20 cellular contexts compared by ENCODE assay signal in the genomic region with DNA sequence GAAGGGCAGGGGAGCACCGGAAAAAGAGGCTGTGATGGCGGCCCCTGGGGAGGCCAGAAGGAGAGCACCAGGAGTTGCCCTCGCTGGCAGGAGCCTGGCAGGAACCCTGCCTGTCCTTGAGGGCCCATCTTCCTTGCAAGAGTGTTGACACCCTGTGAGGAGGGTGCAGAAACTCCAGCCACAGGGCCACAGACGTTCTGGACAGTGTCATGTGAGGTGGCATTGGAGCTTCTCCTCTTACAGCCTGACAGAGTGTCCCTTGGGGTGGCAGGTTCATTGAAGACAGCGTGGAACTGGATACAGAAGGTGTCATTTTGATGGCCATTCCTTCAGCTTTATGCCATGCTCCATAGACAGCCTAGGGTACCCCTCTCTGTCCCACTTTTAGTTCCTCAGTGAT.
"Had no signal": no experiment of that assay in that cellular context is flagged by ENCODE, and none has a peak within 500 bp of the region (broad histone marks: within the 10 kb centered on the region; RNA-seq: fewer than 3 reads in every experiment).

No MANE protein-coding gene starts in this region.

- H3K27ac ChIP-seq: prostate gland, right lobe of liver, VCaP had no signal

- H3K36me3 ChIP-seq: ascending aorta, prostate gland, right lobe of liver had no signal

- H3K4me3 Mint-ChIP-seq: activated CD4-positive, alpha-beta T cell treated with anti-CD3 and anti-CD28 coated beads, Interleukin-2, amount 10 ng/mL, durations not matched to agents 24 days and 14 days; activated CD8-positive, alpha-beta T cell treated with anti-CD3 and anti-CD28 coated beads, Interleukin-2, amount 10 ng/mL, durations not matched to agents 7 days and 5 days; endodermal cell; mesothelial cell of epicardium; naive thymus-derived CD8-positive, alpha-beta T cell; stimulated activated memory B cell treated with anti-CD40 and anti-IgM and Interleukin-4, amounts not matched to agents 10 μg/mL and 1 μg/mL and 100 μg/mL, for 72 hours; T-helper 2 cell treated with Interferon-gamma antibody and Interleukin-4, amounts not matched to agents 5 μg/mL and 100 μg/mL, for 36 hours; type B pancreatic cell had no signal

- H3K36me3 Mint-ChIP-seq: activated naive CD4-positive, alpha-beta T cell treated with anti-CD3 and anti-CD28 coated beads, Interleukin-2, amount 50 U/mL, for 72 hours; stimulated activated memory B cell treated with anti-CD40 and anti-IgM and Interleukin-4, amounts not matched to agents 10 μg/mL and 1 μg/mL and 100 μg/mL, for 72 hours; type B pancreatic cell had no signal

- ATAC-seq: activated CD4-positive, CD25-positive, alpha-beta regulatory T cell treated with anti-CD3 and anti-CD28 coated beads, Interleukin-2, amount 50 U/mL, for 24 hours; activated CD8-positive, alpha-beta T cell treated with anti-CD3 and anti-CD28 coated beads, Interleukin-2, amount 10 ng/mL, durations not matched to agents 7 days and 5 days; activated naive CD4-positive, alpha-beta T cell treated with anti-CD3 and anti-CD28 coated beads, Interleukin-2, amount 50 U/mL, for 72 hours; left lobe of liver; naive thymus-derived CD8-positive, alpha-beta T cell; right lobe of liver; stimulated activated memory B cell treated with anti-CD40 and anti-IgM and Interleukin-4, amounts not matched to agents 10 μg/mL and 1 μg/mL and 100 μg/mL, for 72 hours had no signal

- H3K4me3 ChIP-seq: ascending aorta, prostate gland, right lobe of liver, smooth muscle cell had no signal

- H3K27ac Mint-ChIP-seq: activated CD4-positive, alpha-beta T cell treated with anti-CD3 and anti-CD28 coated beads, Interleukin-2, amount 10 ng/mL, durations not matched to agents 24 days and 14 days; activated CD8-positive, alpha-beta T cell treated with anti-CD3 and anti-CD28 coated beads, Interleukin-2, amount 10 ng/mL, durations not matched to agents 7 days and 5 days; endodermal cell; naive thymus-derived CD8-positive, alpha-beta T cell; stimulated activated memory B cell treated with anti-CD40 and anti-IgM and Interleukin-4, amounts not matched to agents 10 μg/mL and 1 μg/mL and 100 μg/mL, for 72 hours; T-helper 2 cell treated with Interferon-gamma antibody and Interleukin-4, amounts not matched to agents 5 μg/mL and 100 μg/mL, for 36 hours; type B pancreatic cell had no signal

- H3K4me1 ChIP-seq: ascending aorta, prostate gland, right lobe of liver had no signal

- H3K4me1 Mint-ChIP-seq: activated CD4-positive, alpha-beta T cell treated with anti-CD3 and anti-CD28 coated beads, Interleukin-2, amount 10 ng/mL, durations not matched to agents 24 days and 14 days; naive thymus-derived CD8-positive, alpha-beta T cell; stimulated activated memory B cell treated with anti-CD40 and anti-IgM and Interleukin-4, amounts not matched to agents 10 μg/mL and 1 μg/mL and 100 μg/mL, for 72 hours had no signal

- DNase-seq: activated CD4-positive, alpha-beta T cell treated with anti-CD3 and anti-CD28 coated beads, Interleukin-2, amount 10 ng/mL, durations not matched to agents 24 days and 14 days; activated CD8-positive, alpha-beta T cell treated with anti-CD3 and anti-CD28 coated beads, Interleukin-2, amount 10 ng/mL, durations not matched to agents 7 days and 5 days; activated gamma-delta T cell treated with Interleukin-2 at 50 U/mL for 16 hours; cortex of kidney; endodermal cell; naive thymus-derived CD8-positive, alpha-beta T cell; right lobe of liver; stimulated activated CD4-positive, alpha-beta T cell treated with anti-CD3 and anti-CD28 coated beads, Interleukin-15, amount 100 ng/mL, for 24 hours had no signal

- H3K27me3 Mint-ChIP-seq: type B pancreatic cell had no signal

- FAIRE-seq: keratinocyte had no signal

- H3K27me3 ChIP-seq: ascending aorta, right lobe of liver had no signal

- H3K9me3 ChIP-seq: prostate gland, right lobe of liver had no signal

- H3K9me3 Mint-ChIP-seq: activated naive CD4-positive, alpha-beta T cell treated with anti-CD3 and anti-CD28 coated beads, Interleukin-2, amount 50 U/mL, for 72 hours; stimulated activated memory B cell treated with anti-CD40 and anti-IgM and Interleukin-4, amounts not matched to agents 10 μg/mL and 1 μg/mL and 100 μg/mL, for 72 hours; T-helper 2 cell treated with Interferon-gamma antibody and Interleukin-4, amounts not matched to agents 5 μg/mL and 100 μg/mL, for 36 hours; type B pancreatic cell had no signal
